In the genomic region with DNA sequence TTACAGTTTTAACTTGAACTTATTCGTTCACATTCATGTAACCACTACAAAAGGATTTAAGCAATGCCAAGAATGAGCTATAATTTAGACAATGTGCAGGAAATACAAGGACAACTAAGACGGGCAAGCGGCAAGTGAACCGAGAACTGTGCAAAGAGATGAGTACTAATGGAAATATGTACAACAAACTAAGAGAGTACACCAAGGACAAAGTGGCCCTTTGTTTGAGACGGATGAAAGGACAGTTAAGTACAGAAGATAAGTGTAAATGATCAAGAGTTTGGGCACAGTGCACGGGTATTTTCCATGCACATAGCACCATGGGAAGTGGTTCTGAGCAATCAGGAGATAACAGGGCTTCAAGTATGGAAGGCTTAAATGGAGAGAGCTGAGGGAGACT, we compare ENCODE assay signal across 1 cellular context.
TF ChIP-seq lines count a peak whose summit lies in the region.

No MANE protein-coding gene starts in this region.

TF ChIP-seq in HepG2, 621 proteins besides CTCF, POLR2A, EP300 and RAD21 (continued from another document and continues in another):
- no peak for TF ChIP-seq ZBTB38 (CRISPR knock-in tag; IDR thresholded peaks at IDR 0.05)
- no peak for TF ChIP-seq MEIS2 (CRISPR knock-in tag; IDR thresholded peaks at IDR 0.05)
- TF ChIP-seq ZMYM4 (CRISPR knock-in tag; IDR thresholded peaks at IDR 0.05) = peak; percentile 30; the same call in 1 of the 2 replicates
- TF ChIP-seq, protein P1, sequence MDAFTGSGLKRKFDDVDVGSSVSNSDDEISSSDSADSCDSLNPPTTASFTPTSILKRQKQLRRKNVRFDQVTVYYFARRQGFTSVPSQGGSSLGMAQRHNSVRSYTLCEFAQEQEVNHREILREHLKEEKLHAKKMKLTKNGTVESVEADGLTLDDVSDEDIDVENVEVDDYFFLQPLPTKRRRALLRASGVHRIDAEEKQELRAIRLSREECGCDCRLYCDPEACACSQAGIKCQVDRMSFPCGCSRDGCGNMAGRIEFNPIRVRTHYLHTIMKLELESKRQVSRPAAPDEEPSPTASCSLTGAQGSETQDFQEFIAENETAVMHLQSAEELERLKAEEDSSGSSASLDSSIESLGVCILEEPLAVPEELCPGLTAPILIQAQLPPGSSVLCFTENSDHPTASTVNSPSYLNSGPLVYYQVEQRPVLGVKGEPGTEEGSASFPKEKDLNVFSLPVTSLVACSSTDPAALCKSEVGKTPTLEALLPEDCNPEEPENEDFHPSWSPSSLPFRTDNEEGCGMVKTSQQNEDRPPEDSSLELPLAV (CRISPR knock-in tag; conservative IDR thresholded peaks at IDR 0.05; ENCODE audit: low read depth) = no peak
- TF ChIP-seq, protein P2, sequence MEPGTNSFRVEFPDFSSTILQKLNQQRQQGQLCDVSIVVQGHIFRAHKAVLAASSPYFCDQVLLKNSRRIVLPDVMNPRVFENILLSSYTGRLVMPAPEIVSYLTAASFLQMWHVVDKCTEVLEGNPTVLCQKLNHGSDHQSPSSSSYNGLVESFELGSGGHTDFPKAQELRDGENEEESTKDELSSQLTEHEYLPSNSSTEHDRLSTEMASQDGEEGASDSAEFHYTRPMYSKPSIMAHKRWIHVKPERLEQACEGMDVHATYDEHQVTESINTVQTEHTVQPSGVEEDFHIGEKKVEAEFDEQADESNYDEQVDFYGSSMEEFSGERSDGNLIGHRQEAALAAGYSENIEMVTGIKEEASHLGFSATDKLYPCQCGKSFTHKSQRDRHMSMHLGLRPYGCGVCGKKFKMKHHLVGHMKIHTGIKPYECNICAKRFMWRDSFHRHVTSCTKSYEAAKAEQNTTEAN (CRISPR knock-in tag; conservative IDR thresholded peaks at IDR 0.05) = peak; percentile 59; the same call in 1 of the 2 replicates
- 0 out of 2 replicates have a peak, but pooled peaks have one; percentile 20 for TF ChIP-seq IKZF5 (CRISPR knock-in tag; IDR thresholded peaks at IDR 0.05)
- no peak for TF ChIP-seq SOX13 (IDR thresholded peaks at IDR 0.05)
- TF ChIP-seq SOX13 (CRISPR knock-in tag; conservative IDR thresholded peaks at IDR 0.05 in 1 of 2, IDR thresholded peaks at IDR 0.05 in 1 of 2) = peak in 1 of 2 experiments; percentile 93; a peak in 2 of 4 replicates
- no peak for TF ChIP-seq MYC (CRISPR knock-in tag; IDR thresholded peaks at IDR 0.05; ENCODE audit: borderline replicate concordance)
- TF ChIP-seq ZNF674 (CRISPR knock-in tag; IDR thresholded peaks at IDR 0.05; ENCODE audit: low read depth) = no peak
- TF ChIP-seq GATAD2A (CRISPR knock-in tag; IDR thresholded peaks at IDR 0.05) = no peak; the same call in 1 of the 2 replicates
- TF ChIP-seq KAT8 (CRISPR knock-in tag; IDR thresholded peaks at IDR 0.05) = 0 out of 2 replicates have a peak, but pooled peaks have one; percentile 15
- no peak for TF ChIP-seq FOXP1 (IDR thresholded peaks at IDR 0.05)
- TF ChIP-seq FOXP1 (CRISPR knock-in tag; IDR thresholded peaks at IDR 0.05) = peak; percentile 29; the same call in 1 of the 2 replicates
- no peak for TF ChIP-seq SIX1 (CRISPR knock-in tag; IDR thresholded peaks at IDR 0.05; ENCODE audit: borderline replicate concordance)
- TF ChIP-seq, protein P3, sequence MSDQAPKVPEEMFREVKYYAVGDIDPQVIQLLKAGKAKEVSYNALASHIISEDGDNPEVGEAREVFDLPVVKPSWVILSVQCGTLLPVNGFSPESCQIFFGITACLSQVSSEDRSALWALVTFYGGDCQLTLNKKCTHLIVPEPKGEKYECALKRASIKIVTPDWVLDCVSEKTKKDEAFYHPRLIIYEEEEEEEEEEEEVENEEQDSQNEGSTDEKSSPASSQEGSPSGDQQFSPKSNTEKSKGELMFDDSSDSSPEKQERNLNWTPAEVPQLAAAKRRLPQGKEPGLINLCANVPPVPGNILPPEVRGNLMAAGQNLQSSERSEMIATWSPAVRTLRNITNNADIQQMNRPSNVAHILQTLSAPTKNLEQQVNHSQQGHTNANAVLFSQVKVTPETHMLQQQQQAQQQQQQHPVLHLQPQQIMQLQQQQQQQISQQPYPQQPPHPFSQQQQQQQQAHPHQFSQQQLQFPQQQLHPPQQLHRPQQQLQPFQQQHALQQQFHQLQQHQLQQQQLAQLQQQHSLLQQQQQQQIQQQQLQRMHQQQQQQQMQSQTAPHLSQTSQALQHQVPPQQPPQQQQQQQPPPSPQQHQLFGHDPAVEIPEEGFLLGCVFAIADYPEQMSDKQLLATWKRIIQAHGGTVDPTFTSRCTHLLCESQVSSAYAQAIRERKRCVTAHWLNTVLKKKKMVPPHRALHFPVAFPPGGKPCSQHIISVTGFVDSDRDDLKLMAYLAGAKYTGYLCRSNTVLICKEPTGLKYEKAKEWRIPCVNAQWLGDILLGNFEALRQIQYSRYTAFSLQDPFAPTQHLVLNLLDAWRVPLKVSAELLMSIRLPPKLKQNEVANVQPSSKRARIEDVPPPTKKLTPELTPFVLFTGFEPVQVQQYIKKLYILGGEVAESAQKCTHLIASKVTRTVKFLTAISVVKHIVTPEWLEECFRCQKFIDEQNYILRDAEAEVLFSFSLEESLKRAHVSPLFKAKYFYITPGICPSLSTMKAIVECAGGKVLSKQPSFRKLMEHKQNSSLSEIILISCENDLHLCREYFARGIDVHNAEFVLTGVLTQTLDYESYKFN (CRISPR knock-in tag; conservative IDR thresholded peaks at IDR 0.05) = peak; percentile 67
- no peak for TF ChIP-seq ZBTB33 (CRISPR knock-in tag; IDR thresholded peaks at IDR 0.05)
- TF ChIP-seq PRPF4 (IDR thresholded peaks at IDR 0.05; ENCODE audit: low read depth, low read length, poor library complexity, severe bottlenecking) = no peak
- TF ChIP-seq, protein P4, sequence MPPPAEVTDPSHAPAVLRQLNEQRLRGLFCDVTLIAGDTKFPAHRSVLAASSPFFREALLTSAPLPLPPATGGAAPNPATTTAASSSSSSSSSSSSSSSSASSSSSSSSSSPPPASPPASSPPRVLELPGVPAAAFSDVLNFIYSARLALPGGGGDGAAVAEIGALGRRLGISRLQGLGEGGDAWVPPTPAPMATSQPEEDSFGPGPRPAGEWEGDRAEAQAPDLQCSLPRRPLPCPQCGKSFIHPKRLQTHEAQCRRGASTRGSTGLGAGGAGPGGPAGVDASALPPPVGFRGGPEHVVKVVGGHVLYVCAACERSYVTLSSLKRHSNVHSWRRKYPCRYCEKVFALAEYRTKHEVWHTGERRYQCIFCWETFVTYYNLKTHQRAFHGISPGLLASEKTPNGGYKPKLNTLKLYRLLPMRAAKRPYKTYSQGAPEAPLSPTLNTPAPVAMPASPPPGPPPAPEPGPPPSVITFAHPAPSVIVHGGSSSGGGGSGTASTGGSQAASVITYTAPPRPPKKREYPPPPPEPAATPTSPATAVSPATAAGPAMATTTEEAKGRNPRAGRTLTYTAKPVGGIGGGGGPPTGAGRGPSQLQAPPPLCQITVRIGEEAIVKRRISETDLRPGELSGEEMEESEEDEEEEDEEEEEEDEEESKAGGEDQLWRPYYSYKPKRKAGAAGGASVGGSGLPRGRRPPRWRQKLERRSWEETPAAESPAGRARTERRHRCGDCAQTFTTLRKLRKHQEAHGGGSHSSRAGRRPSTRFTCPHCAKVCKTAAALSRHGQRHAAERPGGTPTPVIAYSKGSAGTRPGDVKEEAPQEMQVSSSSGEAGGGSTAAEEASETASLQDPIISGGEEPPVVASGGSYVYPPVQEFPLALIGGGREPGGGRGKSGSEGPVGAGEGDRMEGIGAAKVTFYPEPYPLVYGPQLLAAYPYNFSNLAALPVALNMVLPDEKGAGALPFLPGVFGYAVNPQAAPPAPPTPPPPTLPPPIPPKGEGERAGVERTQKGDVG (CRISPR knock-in tag; IDR thresholded peaks at IDR 0.05; ENCODE audit: borderline replicate concordance) = no peak
- no peak for TF ChIP-seq TRIM22 (IDR thresholded peaks at IDR 0.05)
- peak; percentile 58; the same call in 1 of the 2 replicates for TF ChIP-seq TBX3 (IDR thresholded peaks at IDR 0.05; ENCODE audit: borderline replicate concordance)
- TF ChIP-seq KLF12 (CRISPR knock-in tag; IDR thresholded peaks at IDR 0.05; ENCODE audit: borderline replicate concordance) = no peak
- TF ChIP-seq, protein P5, sequence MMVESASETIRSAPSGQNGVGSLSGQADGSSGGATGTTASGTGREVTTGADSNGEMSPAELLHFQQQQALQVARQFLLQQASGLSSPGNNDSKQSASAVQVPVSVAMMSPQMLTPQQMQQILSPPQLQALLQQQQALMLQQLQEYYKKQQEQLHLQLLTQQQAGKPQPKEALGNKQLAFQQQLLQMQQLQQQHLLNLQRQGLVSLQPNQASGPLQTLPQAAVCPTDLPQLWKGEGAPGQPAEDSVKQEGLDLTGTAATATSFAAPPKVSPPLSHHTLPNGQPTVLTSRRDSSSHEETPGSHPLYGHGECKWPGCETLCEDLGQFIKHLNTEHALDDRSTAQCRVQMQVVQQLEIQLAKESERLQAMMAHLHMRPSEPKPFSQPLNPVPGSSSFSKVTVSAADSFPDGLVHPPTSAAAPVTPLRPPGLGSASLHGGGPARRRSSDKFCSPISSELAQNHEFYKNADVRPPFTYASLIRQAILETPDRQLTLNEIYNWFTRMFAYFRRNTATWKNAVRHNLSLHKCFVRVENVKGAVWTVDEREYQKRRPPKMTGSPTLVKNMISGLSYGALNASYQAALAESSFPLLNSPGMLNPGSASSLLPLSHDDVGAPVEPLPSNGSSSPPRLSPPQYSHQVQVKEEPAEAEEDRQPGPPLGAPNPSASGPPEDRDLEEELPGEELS (CRISPR knock-in tag; IDR thresholded peaks at IDR 0.05) = peak; percentile 58
- TF ChIP-seq ZNF800 (CRISPR knock-in tag; IDR thresholded peaks at IDR 0.05) = no peak
- no peak for TF ChIP-seq HOXA5 (CRISPR knock-in tag; IDR thresholded peaks at IDR 0.05)
- peak; percentile 69 for TF ChIP-seq ZNF143 (CRISPR knock-in tag; IDR thresholded peaks at IDR 0.05)
- no peak for TF ChIP-seq ZNF33A (CRISPR knock-in tag; IDR thresholded peaks at IDR 0.05; ENCODE audit: borderline replicate concordance)
- TF ChIP-seq SNAI1 (CRISPR knock-in tag; IDR thresholded peaks at IDR 0.05; ENCODE audit: borderline replicate concordance) = no peak
- no peak for TF ChIP-seq STAT5B (CRISPR knock-in tag; IDR thresholded peaks at IDR 0.05)
- peak; percentile 89 for TF ChIP-seq FOSL2 (CRISPR knock-in tag; IDR thresholded peaks at IDR 0.05)
- TF ChIP-seq TBX2 (CRISPR knock-in tag; IDR thresholded peaks at IDR 0.05; ENCODE audit: borderline replicate concordance) = peak; percentile 27; the same call in 1 of the 2 replicates
- peak; percentile 31; the same call in 1 of the 2 replicates for TF ChIP-seq ETV5 (CRISPR knock-in tag; IDR thresholded peaks at IDR 0.05; ENCODE audit: borderline replicate concordance)
- TF ChIP-seq SALL1 (CRISPR knock-in tag; IDR thresholded peaks at IDR 0.05) = peak; percentile 21; the same call in 1 of the 2 replicates
- peak; percentile 57; the same call in 1 of the 2 replicates for TF ChIP-seq FOSL1 (CRISPR knock-in tag; IDR thresholded peaks at IDR 0.05; ENCODE audit: borderline replicate concordance)
- TF ChIP-seq HMG20A (CRISPR knock-in tag; IDR thresholded peaks at IDR 0.05; ENCODE audit: borderline replicate concordance) = peak; percentile 72; the same call in 1 of the 2 replicates
